Comparison of ENCODE assay signal across 22 cellular contexts in genomic region chr4:75920327-75920726, GRCh38. TPM values are rescaled to one million over a fixed set of nuclear protein-coding genes. Genes with fewer than 3 reads are reported as not detected.
"Had no signal": no experiment of that assay in that cellular context is flagged by ENCODE, and none has a peak within 500 bp of the region (broad histone marks: within the 10 kb centered on the region; RNA-seq: fewer than 3 reads in every experiment).

No MANE protein-coding gene starts in this region.

- H3K27ac Mint-ChIP-seq: endodermal cell; naive thymus-derived CD8-positive, alpha-beta T cell; stimulated activated naive B cell treated with anti-CD40 and anti-IgM and Interleukin-4, amounts not matched to agents 10 μg/mL and 1 μg/mL and 100 μg/mL, for 72 hours had no signal

- H3K4me1 Mint-ChIP-seq: stimulated activated naive B cell treated with anti-CD40 and anti-IgM and Interleukin-4, amounts not matched to agents 10 μg/mL and 1 μg/mL and 100 μg/mL, for 72 hours had no signal

- H3K27me3 Mint-ChIP-seq: naive thymus-derived CD8-positive, alpha-beta T cell; stimulated activated naive B cell treated with anti-CD40 and anti-IgM and Interleukin-4, amounts not matched to agents 10 μg/mL and 1 μg/mL and 100 μg/mL, for 72 hours had no signal

- H3K4me1 ChIP-seq: foreskin keratinocyte, thyroid gland, upper lobe of right lung, vagina had no signal

- H3K27me3 ChIP-seq: foreskin keratinocyte, heart left ventricle, thyroid gland, upper lobe of right lung, vagina had no signal

- H3K9me3 ChIP-seq: heart left ventricle, thyroid gland, upper lobe of right lung, vagina had no signal

- H3K27ac ChIP-seq: coronary artery, foreskin keratinocyte, heart left ventricle, thyroid gland, upper lobe of right lung, vagina had no signal

- DNase-seq: effector CD4-positive, alpha-beta T cell; endodermal cell; erythroblast; foreskin keratinocyte; kidney glomerular epithelial cell; mesendoderm; naive thymus-derived CD8-positive, alpha-beta T cell; stimulated activated CD4-positive, alpha-beta T cell treated with anti-CD3 and anti-CD28 coated beads, Interleukin-2, amount 100 ng/mL, for 24 hours; stimulated activated CD4-positive, alpha-beta T cell treated with anti-CD3 and anti-CD28 coated beads, Interleukin-4, amount 100 ng/mL, for 4 hours; stimulated activated naive B cell treated with anti-CD40 and anti-IgM and Interleukin-4, amounts not matched to agents 10 μg/mL and 1 μg/mL and 100 μg/mL, for 72 hours; thyroid gland; upper lobe of right lung had no signal

- H3K4me3 Mint-ChIP-seq: endodermal cell; naive thymus-derived CD8-positive, alpha-beta T cell; stimulated activated naive B cell treated with anti-CD40 and anti-IgM and Interleukin-4, amounts not matched to agents 10 μg/mL and 1 μg/mL and 100 μg/mL, for 72 hours had no signal

- H3K9me3 Mint-ChIP-seq: endodermal cell; naive thymus-derived CD8-positive, alpha-beta T cell; stimulated activated naive B cell treated with anti-CD40 and anti-IgM and Interleukin-4, amounts not matched to agents 10 μg/mL and 1 μg/mL and 100 μg/mL, for 72 hours had no signal

- H3K4me3 ChIP-seq: coronary artery, heart left ventricle, thyroid gland, upper lobe of right lung, vagina had no signal

- ATAC-seq: foreskin keratinocyte; naive thymus-derived CD8-positive, alpha-beta T cell; sciatic nerve; stimulated activated naive B cell treated with anti-CD40 and anti-IgM and Interleukin-4, amounts not matched to agents 10 μg/mL and 1 μg/mL and 100 μg/mL, for 72 hours; upper lobe of right lung had no signal

RNA-seq across cellular contexts. Expression of gene PPEF2, which starts 18.1 kb away (rescaled TPM):
- total RNA-seq: dermis microvascular lymphatic vessel endothelial cell, endodermal cell, endothelial cell of umbilical vein, foreskin keratinocyte, heart left ventricle, osteocyte, pulmonary artery endothelial cell, skeletal muscle tissue, thyroid gland, upper lobe of right lung, vagina had no signal
- polyA plus RNA-seq: foreskin keratinocyte; heart left ventricle; liver; naive thymus-derived CD8-positive, alpha-beta T cell had no signal
